19 cellular contexts compared by ENCODE assay signal in genomic region chr4:48037117-48037462, GRCh38. TPM values are rescaled to one million over a fixed set of nuclear protein-coding genes. Genes with fewer than 3 reads are reported as not detected.
DNase-seq lines count a peak whose midpoint lies in the region; ATAC-seq lines count a peak whose summit lies in the region.
"Had no signal": no experiment of that assay in that cellular context is flagged by ENCODE, and none has a peak within 500 bp of the region (broad histone marks: within the 10 kb centered on the region; RNA-seq: fewer than 3 reads in every experiment).

No MANE protein-coding gene starts in this region.

- H3K27ac Mint-ChIP-seq in activated naive CD4-positive, alpha-beta T cell treated with anti-CD3 and anti-CD28 coated beads for 36 hours: peak overlapping the region; percentile 89
- peak overlapping the region; percentile 91 for H3K27ac Mint-ChIP-seq in activated T-helper 17 cell treated with anti-CD3 and anti-CD28 coated beads, Interleukin-2, amount 50 U/mL, for 72 hours
- peak overlapping the region; percentile 97 for H3K27ac Mint-ChIP-seq in stimulated activated naive B cell treated with anti-CD40 and anti-IgM and Interleukin-4, amounts not matched to agents 10 μg/mL and 1 μg/mL and 100 μg/mL, for 72 hours
- H3K27ac Mint-ChIP-seq: H9 had no signal

- peak overlapping the region; percentile 3; the same call in 1 of the 2 replicates for H2AFZ ChIP-seq in Karpas-422 (ENCODE audit: low read length)

- H3K27me3 ChIP-seq in Karpas-422 (ENCODE audit: low read length): no peaks in the 10 kb centered on the region

- no peak overlapping the region for H3K4me3 Mint-ChIP-seq in activated naive CD4-positive, alpha-beta T cell treated with anti-CD3 and anti-CD28 coated beads for 36 hours
- no peak overlapping the region for H3K4me3 Mint-ChIP-seq in activated T-helper 17 cell treated with anti-CD3 and anti-CD28 coated beads, Interleukin-2, amount 50 U/mL, for 72 hours
- H3K4me3 Mint-ChIP-seq in stimulated activated naive B cell treated with anti-CD40 and anti-IgM and Interleukin-4, amounts not matched to agents 10 μg/mL and 1 μg/mL and 100 μg/mL, for 72 hours: peak overlapping the region; percentile 47 to 48
- H3K4me3 Mint-ChIP-seq: CD4-positive, alpha-beta memory T cell; H9 had no signal

- no peaks in the 10 kb centered on the region for H3K27me3 Mint-ChIP-seq in activated naive CD4-positive, alpha-beta T cell treated with anti-CD3 and anti-CD28 coated beads for 36 hours (ENCODE audit: low read depth)
- H3K27me3 Mint-ChIP-seq in activated T-helper 17 cell treated with anti-CD3 and anti-CD28 coated beads, Interleukin-2, amount 50 U/mL, for 72 hours: no peaks in the 10 kb centered on the region
- H3K27me3 Mint-ChIP-seq in stimulated activated naive B cell treated with anti-CD40 and anti-IgM and Interleukin-4, amounts not matched to agents 10 μg/mL and 1 μg/mL and 100 μg/mL, for 72 hours: no peaks in the 10 kb centered on the region

- ATAC-seq in activated T-helper 17 cell treated with anti-CD3 and anti-CD28 coated beads, Interleukin-2, amount 50 U/mL, for 72 hours (replicated peaks): no peak
- ATAC-seq in stimulated activated naive B cell treated with anti-CD40 and anti-IgM and Interleukin-4, amounts not matched to agents 10 μg/mL and 1 μg/mL and 100 μg/mL, for 72 hours (replicated peaks): no peak
- no peak for ATAC-seq in HG02588 (IDR thresholded peaks at IDR 0.05; ENCODE audit: unreplicated experiment)
- ATAC-seq: Panc1 had no signal

- H3K27ac ChIP-seq in Karpas-422 (ENCODE audit: low read length): peak overlapping the region; percentile 80
- H3K27ac ChIP-seq: SJCRH30 had no signal

- no peaks in the 10 kb centered on the region for H3K9me2 ChIP-seq in Karpas-422 (replicated peaks; ENCODE audit: insufficient read depth, low read length)

- peaks cover 63% of the 10 kb centered on the region for H3K4me1 ChIP-seq in Karpas-422 (ENCODE audit: low read length)
- H3K4me1 ChIP-seq: SJCRH30 had no signal

- no peak for DNase-seq in activated naive CD4-positive, alpha-beta T cell treated with anti-CD3 and anti-CD28 coated beads for 36 hours
- no peak for DNase-seq in activated naive CD4-positive, alpha-beta T cell treated with anti-CD3 and anti-CD28 coated beads, Interleukin-2, amount 50 U/mL, for 16 hours
- DNase-seq in Karpas-422 (no peak), COLO668 (lab: John Stamatoyannopoulos, UW; ENCODE audit: unreplicated experiment) (no peak), NCI-H2081 (lab: John Stamatoyannopoulos, UW) (no peak)
- DNase-seq in stimulated activated naive B cell treated with anti-CD40 and anti-IgM and Interleukin-4, amounts not matched to agents 10 μg/mL and 1 μg/mL and 100 μg/mL, for 72 hours: no peak
- DNase-seq: 8988T; Calu3; CD4-positive, alpha-beta memory T cell; EL; H9; NCI-H187; NCI-H2227 treated with DMSO at 0.1 percent for 48 hours; NCI-H510A treated with DMSO at 0.1 percent for 48 hours; NCI-H774; SJCRH30 had no signal

- no peak overlapping the region for H3K9ac ChIP-seq in Karpas-422 (ENCODE audit: low read length)

- CTCF ChIA-PET in activated naive CD4-positive, alpha-beta T cell treated with anti-CD3 and anti-CD28 coated beads for 36 hours (lab: Charles Lee): interaction anchor here (1.2 to 10.7 kb wide), 7 partner anchors 11 to 95 kb away, joined by 3 to 105 read pairs (median 8); no protein-coding TSS in a partner anchor

- H3K9me3 ChIP-seq in Karpas-422 (ENCODE audit: low read length): no peaks in the 10 kb centered on the region
- H3K9me3 ChIP-seq: SJCRH30 had no signal

- peaks cover 3% of the 10 kb centered on the region for H3K9me3 Mint-ChIP-seq in activated naive CD4-positive, alpha-beta T cell treated with anti-CD3 and anti-CD28 coated beads for 36 hours
- H3K9me3 Mint-ChIP-seq in activated T-helper 17 cell treated with anti-CD3 and anti-CD28 coated beads, Interleukin-2, amount 50 U/mL, for 72 hours: no peaks in the 10 kb centered on the region
- peaks cover 0 to 3% of the 10 kb centered on the region in 2 donors for H3K9me3 Mint-ChIP-seq in stimulated activated naive B cell treated with anti-CD40 and anti-IgM and Interleukin-4, amounts not matched to agents 10 μg/mL and 1 μg/mL and 100 μg/mL, for 72 hours
- H3K9me3 Mint-ChIP-seq: CD4-positive, alpha-beta memory T cell; H9 had no signal

- no peaks in the 10 kb centered on the region for H4K20me1 ChIP-seq in Karpas-422 (ENCODE audit: insufficient read depth, low read depth, low read length)

- H3K79me2 ChIP-seq in Karpas-422 (ENCODE audit: low read length): no peaks in the 10 kb centered on the region

- peaks cover 68% of the 10 kb centered on the region for H3K4me1 Mint-ChIP-seq in activated naive CD4-positive, alpha-beta T cell treated with anti-CD3 and anti-CD28 coated beads for 36 hours (ENCODE audit: low read depth)
- H3K4me1 Mint-ChIP-seq in activated T-helper 17 cell treated with anti-CD3 and anti-CD28 coated beads, Interleukin-2, amount 50 U/mL, for 72 hours: peaks cover 37% of the 10 kb centered on the region
- H3K4me1 Mint-ChIP-seq in stimulated activated naive B cell treated with anti-CD40 and anti-IgM and Interleukin-4, amounts not matched to agents 10 μg/mL and 1 μg/mL and 100 μg/mL, for 72 hours: peaks cover 23 to 47% of the 10 kb centered on the region in 2 donors

- peak overlapping the region; percentile 54 for H3K4me2 ChIP-seq in Karpas-422 (ENCODE audit: low read depth, low read length, poor library complexity, severe bottlenecking)

- intact Hi-C loops in activated naive CD4-positive, alpha-beta T cell treated with anti-CD3 and anti-CD28 coated beads for 36 hours (cut with micrococcal nuclease): loop anchor here (2.0 to 10.0 kb wide), 5 partner anchors 304 to 745 kb away; partner anchors contain the start of genes FRYL and SLAIN2

- no peaks in the 10 kb centered on the region for H3K36me3 ChIP-seq in Karpas-422 (ENCODE audit: insufficient read depth, low read length)
- H3K36me3 ChIP-seq: SJCRH30 had no signal

- H3K4me3 ChIP-seq in Karpas-422 (ENCODE audit: low read length): no peak overlapping the region
- H3K4me3 ChIP-seq: SJCRH30 had no signal

- H3K36me3 Mint-ChIP-seq in activated naive CD4-positive, alpha-beta T cell treated with anti-CD3 and anti-CD28 coated beads for 36 hours (ENCODE audit: low read depth): peaks cover 9% of the 10 kb centered on the region
- H3K36me3 Mint-ChIP-seq in activated T-helper 17 cell treated with anti-CD3 and anti-CD28 coated beads, Interleukin-2, amount 50 U/mL, for 72 hours (ENCODE audit: low read depth): peaks cover 12% of the 10 kb centered on the region
- H3K36me3 Mint-ChIP-seq in stimulated activated naive B cell treated with anti-CD40 and anti-IgM and Interleukin-4, amounts not matched to agents 10 μg/mL and 1 μg/mL and 100 μg/mL, for 72 hours: no peaks in the 10 kb centered on the region
- H3K36me3 Mint-ChIP-seq: CD4-positive, alpha-beta memory T cell had no signal

RNA-seq across cellular contexts. Expression of gene NIPAL1, which starts 20.5 kb away (rescaled TPM):
- 1 to 10 TPM; 1.0 to 2.0 TPM for total RNA-seq in activated naive CD4-positive, alpha-beta T cell treated with anti-CD3 and anti-CD28 coated beads for 36 hours
- 0.89 and 3.0 TPM in 2 replicates for total RNA-seq in Karpas-422 (2014; rRNA removed; shearing (Covaris generic); ENCODE audit: low replicate concordance)
- total RNA-seq in activated T-helper 17 cell treated with anti-CD3 and anti-CD28 coated beads, Interleukin-2, amount 50 U/mL, for 72 hours: 1 to 10 TPM; 1.3 to 3.9 TPM

RNA-seq across cellular contexts. Expression of gene CNGA1, which starts 20.6 kb away (rescaled TPM):
- total RNA-seq in activated naive CD4-positive, alpha-beta T cell treated with anti-CD3 and anti-CD28 coated beads for 36 hours: under 1 TPM; 0.26 to 0.94 TPM
- total RNA-seq in Karpas-422 (2014; rRNA removed; shearing (Covaris generic); ENCODE audit: low replicate concordance): not detected in 2 replicates
- total RNA-seq in activated T-helper 17 cell treated with anti-CD3 and anti-CD28 coated beads, Interleukin-2, amount 50 U/mL, for 72 hours: under 1 TPM in 1 of 2 donors, not detected in 1; 0.24 TPM
- total RNA-seq: CD4-positive, alpha-beta memory T cell; SJCRH30 had no signal

Comparison
In these comparisons a context has a peak if more than half of its experiments do, and no peak if none do; other contexts are left out.
1. H3K4me3 Mint-ChIP-seq: peak in stimulated activated naive B cell treated with anti-CD40 and anti-IgM and Interleukin-4, amounts not matched to agents 10 μg/mL and 1 μg/mL and 100 μg/mL, for 72 hours (2 of 2); none in activated naive CD4-positive, alpha-beta T cell treated with anti-CD3 and anti-CD28 coated beads for 36 hours (single experiment) and activated T-helper 17 cell treated with anti-CD3 and anti-CD28 coated beads, Interleukin-2, amount 50 U/mL, for 72 hours (single experiment).
2. Peak in every context shown above with its lines, with median percentiles within 50 percentile points of each other: H3K27ac Mint-ChIP-seq.